In the genomic region with DNA sequence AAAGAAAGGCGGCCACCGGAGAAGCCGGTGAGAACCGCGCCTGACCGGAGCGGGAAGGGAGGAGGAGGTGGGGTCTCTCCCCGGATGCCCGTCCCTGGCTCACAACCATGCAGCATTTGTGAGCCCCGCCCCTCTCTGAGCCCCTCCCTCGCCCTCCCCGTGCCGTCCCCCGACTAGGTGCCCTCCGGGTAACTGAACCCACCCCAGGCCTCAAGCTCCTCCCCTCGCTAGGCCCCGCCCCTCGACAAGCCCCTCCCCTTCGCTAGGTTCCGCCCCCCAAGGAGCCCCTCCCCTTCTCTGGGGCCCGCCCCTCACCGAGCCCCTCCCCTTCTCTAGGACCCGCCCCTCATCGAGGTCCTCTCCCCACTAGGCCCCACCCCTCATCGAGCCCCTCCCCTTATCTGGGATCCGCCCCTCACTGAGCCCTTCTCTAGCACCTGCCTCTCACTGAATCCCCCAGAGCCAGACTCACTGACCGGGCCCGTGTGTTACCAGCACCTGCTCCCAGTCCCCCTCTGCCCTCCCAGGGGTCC, we compare ENCODE assay signal across 8 cellular contexts. TPM values are rescaled to one million over a fixed set of nuclear protein-coding genes. Genes with fewer than 3 reads are reported as not detected.
A peak's percentile ranks its signal among the peaks of the same experiment; 100 is the strongest.
DNase-seq lines count a peak whose midpoint lies in the region; ATAC-seq, FAIRE-seq and TF ChIP-seq lines count a peak whose summit lies in the region.

No MANE protein-coding gene starts in this region.

- H3K9me2 ChIP-seq in SK-N-SH, result no peaks in the 10 kb centered on the region

- H3K9me3 Mint-ChIP-seq in naive B cell, result peaks cover 0 to 1% (median 0%) of the 10 kb centered on the region in 7 donors

- in situ Hi-C loops in K562 (cut with MboI), result loop anchor here (5.0 kb wide), 1 partner anchor 78 kb away; no protein-coding TSS in a partner anchor
- in situ Hi-C loops in transverse colon (cut with MboI; ENCODE audit: low pct_ligation_motif_present in 1 of 4, low pct_unique_long_range_greater_than_20kb in 1 of 4, low sequenced_read_pairs in 3 of 4), result loop anchor here in 1 of 4 donors (10.0 kb wide), 1 partner anchor 85 kb away; no protein-coding TSS in a partner anchor

- POLR2A ChIA-PET in SK-N-SH (lab: Yijun Ruan, JAX), result interaction anchor here (1.0 to 1.5 kb wide), 4 partner anchors 10 to 212 kb away, joined by 3 to 5 read pairs (median 3); a partner anchor contains a TSS
- POLR2A ChIA-PET in K562 (lab: Yijun Ruan, JAX), result interaction anchor here (0.5 to 0.6 kb wide), 2 partner anchors 14 to 34 kb away, joined by 3 read pairs; no protein-coding TSS in a partner anchor

- H3K9ac ChIP-seq in SK-N-SH, result no peak overlapping the region
- H3K9ac ChIP-seq in K562 (ENCODE audit: insufficient read depth in 1 of 2, low read depth in 2 of 2, low read length in 2 of 2), result peak overlapping the region in 1 of 2 experiments; percentile 80; a peak in 1 of 4 replicates

- DNase-seq in NCI-H2107 (lab: John Stamatoyannopoulos, UW) (peak; percentile 38), NCI-H2107 treated with DMSO at 0.1 percent for 48 hours (lab: John Stamatoyannopoulos, UW; ENCODE audit: unreplicated experiment) (no peak), SK-N-SH (peak; percentile 98), K562 (ENCODE audit: extremely low read depth in 1 of 4, low spot score in 3 of 4) (peak; percentile 84 to 99 (median 98)), naive B cell (no peak), thyroid gland (peak; percentile 14 to 32), transverse colon (no peak)

- H3K4me3 Mint-ChIP-seq in naive B cell, result peak overlapping the region in 4 of 8 donors; percentile 28 to 60 (median 53)

- no peak overlapping the region for H3K27ac Mint-ChIP-seq in naive B cell

- H3K36me3 ChIP-seq in SK-N-SH (replicated peaks in 1 of 2; ENCODE audit: control insufficient read depth in 1 of 2, insufficient read depth in 2 of 2, low read length in 1 of 2) (no peaks in the 10 kb centered on the region), K562 (ENCODE audit: control insufficient read depth, insufficient read depth, low read length) (no peaks in the 10 kb centered on the region), thyroid gland (no peaks in the 10 kb centered on the region), transverse colon (no peaks in the 10 kb centered on the region)

- H3K4me1 Mint-ChIP-seq in naive B cell, result peaks cover 4 to 18% (median 12%) of the 10 kb centered on the region in 3 donors

- peak overlapping the region in 1 of 2 experiments; percentile 56; a peak in 2 of 4 replicates for H3K27ac ChIP-seq in SK-N-SH (ENCODE audit: low read depth in 2 of 2, low read length in 1 of 2)
- no peak overlapping the region for H3K27ac ChIP-seq in K562 (ENCODE audit: extremely low read depth, low read depth, low read length)
- no peak overlapping the region for H3K27ac ChIP-seq in thyroid gland
- no peak overlapping the region for H3K27ac ChIP-seq in transverse colon

- H3K79me2 ChIP-seq in SK-N-SH (ENCODE audit: insufficient read depth) (no peaks in the 10 kb centered on the region), K562 (ENCODE audit: control insufficient read depth, insufficient read depth, low read length) (no peaks in the 10 kb centered on the region)

- TF ChIP-seq POLR2A in K562 (conservative IDR thresholded peaks at IDR 0.05) (no peak), thyroid gland (IDR thresholded peaks at IDR 0.05) (no peak), transverse colon (IDR thresholded peaks at IDR 0.05) (no peak)

- TF ChIP-seq EP300 in SK-N-SH (IDR thresholded peaks at IDR 0.05; ENCODE audit: borderline replicate concordance in 1 of 2, low read depth in 1 of 2, low read length in 1 of 2) (no peak), K562 (IDR thresholded peaks at IDR 0.05; ENCODE audit: low read length) (no peak), transverse colon (IDR thresholded peaks at IDR 0.05; ENCODE audit: low read depth) (no peak)

- peak; percentile 82 for FAIRE-seq in K562 (lab: Jason Lieb, UNC)

- WGBS in SK-N-SH (ENCODE audit: low lambda C conversion rate), result 5% methylated on average over 26 of the region's 28 CpGs
- WGBS in K562 (ENCODE audit: insufficient coverage, low coverage, missing lambda C conversion rate), result 2% methylated on average over 4 of the region's 28 CpGs
- 3 to 10% methylated on average over 3 to 21 of the region's 28 CpGs for WGBS in thyroid gland, 2 donors
- 11% methylated on average over 21 of the region's 28 CpGs; no CpG with 5 or more reads in 1 of the 2 donors for WGBS in transverse colon (ENCODE audit: low coverage in 1 of 2), 2 donors

- H4K20me1 ChIP-seq in SK-N-SH (ENCODE audit: insufficient read depth) (no peaks in the 10 kb centered on the region), K562 (replicated peaks; ENCODE audit: control insufficient read depth, insufficient read depth, low read length) (peaks cover 4% of the 10 kb centered on the region)

- H3K4me2 ChIP-seq in SK-N-SH, result peak overlapping the region; percentile 73; the same call in 1 of the 2 replicates
- peak overlapping the region; percentile 53; the same call in 1 of the 2 replicates for H3K4me2 ChIP-seq in K562 (ENCODE audit: insufficient read depth, low read length)

- no peaks in the 10 kb centered on the region for H3K9me3 ChIP-seq in SK-N-SH
- no peaks in the 10 kb centered on the region for H3K9me3 ChIP-seq in K562 (replicated peaks; ENCODE audit: control insufficient read depth, insufficient read depth, low read depth, low read length)
- H3K9me3 ChIP-seq in thyroid gland, result no peaks in the 10 kb centered on the region
- H3K9me3 ChIP-seq in transverse colon, result no peaks in the 10 kb centered on the region

- no peaks in the 10 kb centered on the region for H3K9me1 ChIP-seq in K562 (ENCODE audit: control insufficient read depth, insufficient read depth, low read length)

- H2AFZ ChIP-seq in SK-N-SH (ENCODE audit: low read depth) (peak overlapping the region; percentile 83; the same call in 1 of the 2 replicates), K562 (ENCODE audit: low read depth, low read length) (peak overlapping the region; percentile 61; the same call in 1 of the 2 replicates)

- no TSS peak for BruUV-seq in K562 (replicated peaks; lab: Mats Ljungman, UMichigan)

- TF ChIP-seq CTCF in SK-N-SH (IDR thresholded peaks at IDR 0.05) (no peak), K562 (IDR thresholded peaks at IDR 0.05 in 2 of 3, conservative IDR thresholded peaks at IDR 0.05 in 1 of 3; ENCODE audit: insufficient read depth in 2 of 3, low read depth in 1 of 3, low read length in 3 of 3) (no peak), thyroid gland (IDR thresholded peaks at IDR 0.05) (no peak), transverse colon (IDR thresholded peaks at IDR 0.05) (no peak)

- TF ChIP-seq RAD21 in SK-N-SH (IDR thresholded peaks at IDR 0.05; ENCODE audit: low read length) (0 out of 2 replicates have a peak, but pooled peaks have one; percentile 11), K562 (CRISPR knock-in tag; conservative IDR thresholded peaks at IDR 0.05 in 1 of 2, IDR thresholded peaks at IDR 0.05 in 1 of 2) (no peak)

- H3K27me3 Mint-ChIP-seq in naive B cell, result peaks cover 30 to 82% (median 75%) of the 10 kb centered on the region in 3 donors

- H3F3A ChIP-seq in SK-N-SH (replicated peaks; ENCODE audit: insufficient read depth), result peaks cover 5% of the 10 kb centered on the region

- H3K4me1 ChIP-seq in SK-N-SH (ENCODE audit: control insufficient read depth in 1 of 2, insufficient read depth in 2 of 2, low read depth in 1 of 2, low read length in 1 of 2), result peaks cover 0 to 4% of the 10 kb centered on the region in 2 experiments; a peak in 1 of 4 replicates
- H3K4me1 ChIP-seq in K562 (replicated peaks in 1 of 2; ENCODE audit: control insufficient read depth in 2 of 2, insufficient read depth in 2 of 2, low read length in 2 of 2), result peaks cover 0 to 25% of the 10 kb centered on the region in 2 experiments; a peak in 3 of 5 replicates
- peaks cover 0 to 8% of the 10 kb centered on the region in 2 donors for H3K4me1 ChIP-seq in thyroid gland
- H3K4me1 ChIP-seq in transverse colon, result peaks cover 0 to 11% (median 7%) of the 10 kb centered on the region in 4 donors

- CTCF ChIA-PET in SK-N-SH (lab: Yijun Ruan, JAX) (interaction anchor here (0.6 to 9.1 kb wide), 8 partner anchors 10 to 380 kb away, joined by 3 to 289 read pairs (median 96); a partner anchor contains a TSS), K562 (lab: Yijun Ruan, JAX; ENCODE audit: low intra/inter-chr PET ratio) (no interaction called here)

- ATAC-seq in K562 (peak; percentile 91), naive B cell (ENCODE audit: low read depth in 2 of 2) (peak; percentile 63 to 64), HG03135 (IDR thresholded peaks at IDR 0.05; ENCODE audit: unreplicated experiment) (no peak)

- H3K4me3 ChIP-seq in SK-N-SH (ENCODE audit: low read depth in 2 of 2, low read length in 1 of 2), result peak overlapping the region; percentile 42 to 55; a peak in 3 of 4 replicates
- H3K4me3 ChIP-seq in K562, result peak overlapping the region; percentile 36
- peak overlapping the region in 1 of 3 donors; percentile 26 for H3K4me3 ChIP-seq in thyroid gland (replicated peaks in 1 of 3)
- H3K4me3 ChIP-seq in transverse colon, result peak overlapping the region in 2 of 4 donors; percentile 12 to 38

- H3K27me3 ChIP-seq in SK-N-SH (ENCODE audit: insufficient read depth) (no peaks in the 10 kb centered on the region), K562 (ENCODE audit: control insufficient read depth in 2 of 2, insufficient read depth in 2 of 2, low read length in 2 of 2) (peaks cover 10 to 37% of the 10 kb centered on the region in 2 experiments; a peak in 3 of 5 replicates), thyroid gland (no peaks in the 10 kb centered on the region), transverse colon (peaks cover 57% of the 10 kb centered on the region)

- intact Hi-C loops in K562 (cut with micrococcal nuclease), result no loop called here
- intact Hi-C loops in thyroid gland (cut with DNase I), result loop anchor here (5.0 kb wide), 1 partner anchor 83 kb away; no protein-coding TSS in a partner anchor
- intact Hi-C loops in transverse colon (cut with DNase I; ENCODE audit: low total_unique reads), result no loop called here

- peaks cover 0 to 8% of the 10 kb centered on the region in 2 donors for H3K36me3 Mint-ChIP-seq in naive B cell

RNA-seq across cellular contexts. Expression of a gene that starts 42.2 kb away (rescaled TPM):
- 439 and 824 TPM in 2 replicates for polyA plus RNA-seq in SK-N-SH (2012; rRNA removed)
- 324 and 487 TPM in 2 replicates for polyA plus RNA-seq in SK-N-SH (2012; cell fraction: cytosol; rRNA removed)
- polyA plus RNA-seq in SK-N-SH (2012; cell fraction: nucleus; rRNA removed), result 369 and 776 TPM in 2 replicates
- 7.2 and 18.6 TPM in 2 replicates for total RNA-seq in K562 (2011; cell fraction: chromatin; rRNA removed; ENCODE audit: low replicate concordance)
- 37.0 and 39.4 TPM in 2 replicates for total RNA-seq in K562 (2011; cell fraction: nucleolus; rRNA removed)
- 25.3 and 28.7 TPM in 2 replicates for total RNA-seq in K562 (2011; cell fraction: nucleoplasm; rRNA removed)
- 138 and 216 TPM in 2 replicates for total RNA-seq in K562 (2014; rRNA removed)
- 16.0 and 27.1 TPM in 2 replicates for total RNA-seq in K562 (2014; rRNA removed; fragmentation: Illumina TruSeq; extraction: Trizol)
- 180 TPM in 2 replicates for total RNA-seq in K562 (2015; rRNA removed; fragmentation: Illumina TruSeq; extraction: Trizol)
- 522 and 565 TPM in 2 replicates for total RNA-seq in K562 (2021)
- 44.8 and 88.9 TPM in 2 replicates for polyA plus RNA-seq in K562 (2011; rRNA removed)
- polyA plus RNA-seq in K562 (2011; cell fraction: cytosol; rRNA removed), result 114 and 636 TPM in 2 replicates
- 55.5 and 127 TPM in 2 replicates for polyA plus RNA-seq in K562 (2011; cell fraction: nucleus; rRNA removed)
- 343 and 551 TPM in 2 replicates for polyA plus RNA-seq in K562 (2012)
- 258 and 607 TPM in 2 replicates for polyA plus RNA-seq in K562 (2014; fragmentation: Illumina TruSeq; extraction: Trizol)
- polyA plus RNA-seq in K562 (2014; fragmentation: Nextera tagmentation; extraction: Ambion mirVana), result 100 to 1,000 TPM in 1 of 2 experiments, 10 to 100 TPM in 1; 97.3 to 128 TPM
- 283 and 298 TPM in 2 replicates for polyA plus RNA-seq in K562 (2014; rRNA removed)
- 7.3 and 10.1 TPM in 2 replicates for polyA minus RNA-seq in K562 (2011; rRNA and poly(A)+ RNA removed)
- polyA minus RNA-seq in K562 (2011; cell fraction: cytosol; rRNA and poly(A)+ RNA removed), result 107 and 110 TPM in 2 replicates
- 19.9 and 22.8 TPM in 2 replicates for polyA minus RNA-seq in K562 (2011; cell fraction: nucleus; rRNA and poly(A)+ RNA removed)
- polyA plus RNA-seq in naive B cell (ENCODE audit: low read depth in 6 of 6), result 10 to 100 TPM; 24.3 to 55.2 (median 45.3) TPM
- 100 to 1,000 TPM; 388 to 879 (median 551) TPM for total RNA-seq in thyroid gland
- 1,000 to 10,000 TPM in 1 of 4 donors, 100 to 1,000 TPM in 3; 387 to 1,086 (median 519) TPM for total RNA-seq in transverse colon

RNA-seq across cellular contexts. Expression of a gene that starts 58.5 kb away (rescaled TPM):
- polyA plus RNA-seq in SK-N-SH (2012; rRNA removed) (2.5 and 2.7 TPM in 2 replicates), K562 (2011; rRNA removed) (0.55 and 0.74 TPM in 2 replicates), K562 (2014; fragmentation: Illumina TruSeq; extraction: Trizol) (0.30 and 0.37 TPM in 2 replicates), K562 (2014; fragmentation: Nextera tagmentation; extraction: Ambion mirVana) (under 1 TPM in 1 of 2 experiments, not detected in 1; 0.04 TPM), K562 (2014; rRNA removed) (0.43 and 0.46 TPM in 2 replicates), naive B cell (ENCODE audit: low read depth in 6 of 6) (not detected)
- polyA plus RNA-seq in SK-N-SH (2012; cell fraction: cytosol; rRNA removed), result 1.4 and 3.7 TPM in 2 replicates
- polyA plus RNA-seq in SK-N-SH (2012; cell fraction: nucleus; rRNA removed), result 4.7 and 9.2 TPM in 2 replicates
- 0.32 and 1.6 TPM in 2 replicates for total RNA-seq in K562 (2011; cell fraction: chromatin; rRNA removed; ENCODE audit: low replicate concordance)
- 0.39 and 2.3 TPM in 2 replicates for total RNA-seq in K562 (2011; cell fraction: nucleolus; rRNA removed)
- total RNA-seq in K562 (2011; cell fraction: nucleoplasm; rRNA removed), result 0.84 and 0.88 TPM in 2 replicates
- total RNA-seq in K562 (2014; rRNA removed) (0.45 and 0.59 TPM in 2 replicates), K562 (2014; rRNA removed; fragmentation: Illumina TruSeq; extraction: Trizol) (0.16 and 0.18 TPM in 2 replicates), K562 (2015; rRNA removed; fragmentation: Illumina TruSeq; extraction: Trizol) (0.08 TPM in 1 of 2 replicates, not detected in the other), K562 (2021) (0.47 and 0.91 TPM in 2 replicates), thyroid gland (1 to 10 TPM in 3 of 4 donors, under 1 TPM in 1; 0.50 to 6.4 (median 2.0) TPM), transverse colon (1 to 10 TPM in 2 of 4 donors, under 1 TPM in 1, not detected in 1; 0.82 to 1.4 (median 1.1) TPM)
- polyA plus RNA-seq in K562 (2011; cell fraction: cytosol; rRNA removed), result 1.0 and 2.3 TPM in 2 replicates
- polyA plus RNA-seq in K562 (2011; cell fraction: nucleus; rRNA removed), result 0.60 and 0.94 TPM in 2 replicates
- 0.42 and 0.48 TPM in 2 replicates for polyA plus RNA-seq in K562 (2012)
- polyA minus RNA-seq in K562 (2011; rRNA and poly(A)+ RNA removed), result 0.30 and 0.70 TPM in 2 replicates
- 0.48 and 1.0 TPM in 2 replicates for polyA minus RNA-seq in K562 (2011; cell fraction: cytosol; rRNA and poly(A)+ RNA removed)
- 0.44 and 0.54 TPM in 2 replicates for polyA minus RNA-seq in K562 (2011; cell fraction: nucleus; rRNA and poly(A)+ RNA removed)

Comparison
In these comparisons a context has a peak if more than half of its experiments do, and no peak if none do; other contexts are left out.
1. DNase-seq: peak in NCI-H2107 (single experiment), SK-N-SH (single experiment), K562 (4 of 4) and thyroid gland (2 of 2); none in NCI-H2107 treated with DMSO at 0.1 percent for 48 hours (single experiment), naive B cell (single experiment) and transverse colon (single experiment).